ENCODE assay signal across 19 cellular contexts in genomic region chr2:66550826-66551225, GRCh38.
A peak's percentile ranks its signal among the peaks of the same experiment; 100 is the strongest.
DNase-seq lines count a peak whose midpoint lies in the region; ATAC-seq, FAIRE-seq and TF ChIP-seq lines count a peak whose summit lies in the region.
"Had no signal": no experiment of that assay in that cellular context is flagged by ENCODE, and none has a peak within 500 bp of the region (broad histone marks: within the 10 kb centered on the region; RNA-seq: fewer than 3 reads in every experiment).

No MANE protein-coding gene starts in this region.

- WGBS in mammary epithelial cell (ENCODE audit: low coverage, missing lambda C conversion rate): 100% methylated on average over 1 of the region's 1 CpG
- 58% methylated on average over 1 of the region's 1 CpG for whole genome bisulfite sequencing in suprapubic skin

- H3K4me1 ChIP-seq in mammary epithelial cell (ENCODE audit: insufficient read depth, low read length): no peaks in the 10 kb centered on the region
- H3K4me1 ChIP-seq in foreskin keratinocyte: peaks cover 17% of the 10 kb centered on the region
- H3K4me1 ChIP-seq in suprapubic skin: peaks cover 25% of the 10 kb centered on the region
- H3K4me1 ChIP-seq: BLaER1 had no signal

- H3K4me3 Mint-ChIP-seq in MCF 10A (ENCODE audit: unreplicated experiment) (no peak overlapping the region), type B pancreatic cell (peak overlapping the region; percentile 51)
- H3K4me3 Mint-ChIP-seq: CD8-positive, alpha-beta memory T cell had no signal

- H3K36me3 ChIP-seq in mammary epithelial cell (ENCODE audit: insufficient read depth, low read length) (no peaks in the 10 kb centered on the region), suprapubic skin (no peaks in the 10 kb centered on the region)
- H3K36me3 ChIP-seq: BLaER1, HAP-1 had no signal

- TF ChIP-seq CTCF in mammary epithelial cell (conservative IDR thresholded peaks at IDR 0.05 in 1 of 2, IDR thresholded peaks at IDR 0.05 in 1 of 2; ENCODE audit: extremely low read depth in 1 of 2, insufficient read depth in 1 of 2, low read depth in 1 of 2, low read length in 2 of 2) (no peak), MCF 10A (IDR thresholded peaks at IDR 0.05; ENCODE audit: unreplicated experiment) (no peak), foreskin keratinocyte (conservative IDR thresholded peaks at IDR 0.05) (no peak), type B pancreatic cell (conservative IDR thresholded peaks at IDR 0.05) (no peak), suprapubic skin (IDR thresholded peaks at IDR 0.05) (no peak)

- POLR2A ChIA-PET in MCF 10A (lab: Yijun Ruan, JAX): interaction anchor here (0.7 kb wide), 1 partner anchor 1295 kb away, joined by 3 read pairs; no protein-coding TSS in a partner anchor

- no peak overlapping the region for H3K27ac ChIP-seq in mammary epithelial cell (ENCODE audit: insufficient read depth, low read depth, low read length)
- no peak overlapping the region for H3K27ac ChIP-seq in foreskin keratinocyte
- no peak overlapping the region for H3K27ac ChIP-seq in suprapubic skin
- H3K27ac ChIP-seq: 22Rv1, BLaER1 had no signal

- no peak overlapping the region for H3K4me2 ChIP-seq in mammary epithelial cell (ENCODE audit: insufficient read depth, low read depth, low read length)
- H3K4me2 ChIP-seq: BLaER1 had no signal

- CTCF ChIA-PET in mammary epithelial cell (lab: Charles Lee; ENCODE audit: low non-redundant PET) (no interaction called here), MCF 10A (lab: Yijun Ruan, JAX) (interaction anchor here (0.7 kb wide), 1 partner anchor 825 kb away, joined by 3 read pairs; no protein-coding TSS in a partner anchor)

- intact Hi-C loops in mammary epithelial cell (cut with micrococcal nuclease) (no loop called here), MCF 10A (cut with micrococcal nuclease) (no loop called here)

- in situ Hi-C loops in mammary epithelial cell (cut with MboI; ENCODE audit: low sequenced_read_pairs in 2 of 2): no loop called here

- H4K20me1 ChIP-seq in mammary epithelial cell (ENCODE audit: insufficient read depth, low read length): no peaks in the 10 kb centered on the region
- H4K20me1 ChIP-seq: BLaER1 had no signal

- peak; percentile 66 for ATAC-seq in foreskin keratinocyte

- H3K79me2 ChIP-seq in mammary epithelial cell (ENCODE audit: insufficient read depth, low read length): no peaks in the 10 kb centered on the region

- peak; percentile 55 for FAIRE-seq in endometrium (lab: Jason Lieb, UNC)
- FAIRE-seq: GM12892, GM19239, H1 had no signal

- H3K9ac ChIP-seq in mammary epithelial cell (ENCODE audit: insufficient read depth, low read length): no peak overlapping the region
- H3K9ac ChIP-seq: BLaER1 had no signal

- H3K4me3 ChIP-seq in mammary epithelial cell (replicated peaks in 1 of 3; ENCODE audit: insufficient read depth in 1 of 3, low read depth in 2 of 3, low read length in 3 of 3): no peak overlapping the region
- H3K4me3 ChIP-seq in suprapubic skin: no peak overlapping the region
- H3K4me3 ChIP-seq: BLaER1, HAP-1 had no signal

- H2AFZ ChIP-seq in mammary epithelial cell (ENCODE audit: low read depth, low read length): no peak overlapping the region

- H3K27ac Mint-ChIP-seq in MCF 10A (ENCODE audit: low read depth, unreplicated experiment) (no peak overlapping the region), type B pancreatic cell (no peak overlapping the region)
- H3K27ac Mint-ChIP-seq: CD8-positive, alpha-beta memory T cell had no signal

- peaks cover 26% of the 10 kb centered on the region for H3K4me1 Mint-ChIP-seq in MCF 10A (ENCODE audit: insufficient read depth, unreplicated experiment)
- peaks cover 56% of the 10 kb centered on the region for H3K4me1 Mint-ChIP-seq in type B pancreatic cell (ENCODE audit: unreplicated experiment)
- H3K4me1 Mint-ChIP-seq: CD8-positive, alpha-beta memory T cell had no signal

- H3K9me3 Mint-ChIP-seq in MCF 10A (ENCODE audit: unreplicated experiment) (no peaks in the 10 kb centered on the region), type B pancreatic cell (no peaks in the 10 kb centered on the region)

- H3K27me3 Mint-ChIP-seq in MCF 10A (ENCODE audit: insufficient read depth, unreplicated experiment): no peaks in the 10 kb centered on the region
- no peaks in the 10 kb centered on the region for H3K27me3 Mint-ChIP-seq in type B pancreatic cell

- no peak for TF ChIP-seq POLR2A in suprapubic skin (IDR thresholded peaks at IDR 0.05)

- no peak for TF ChIP-seq EP300 in suprapubic skin (IDR thresholded peaks at IDR 0.05)

- H3K36me3 Mint-ChIP-seq in MCF 10A (ENCODE audit: insufficient read depth, unreplicated experiment) (peaks cover 24% of the 10 kb centered on the region), type B pancreatic cell (peaks cover 34% of the 10 kb centered on the region)
- H3K36me3 Mint-ChIP-seq: CD8-positive, alpha-beta memory T cell had no signal

- H3K9me3 ChIP-seq in mammary epithelial cell (replicated peaks; ENCODE audit: insufficient read depth, low read length) (no peaks in the 10 kb centered on the region), suprapubic skin (no peaks in the 10 kb centered on the region)
- H3K9me3 ChIP-seq: BLaER1, Caco-2, HAP-1 had no signal

- DNase-seq in mammary epithelial cell (peak; percentile 16), MCF 10A (ENCODE audit: unreplicated experiment) (no peak), foreskin keratinocyte (peak; percentile 41 to 69), type B pancreatic cell (ENCODE audit: extremely low spot score, unreplicated experiment) (no peak), suprapubic skin (ENCODE audit: low spot score in 2 of 2) (no peak)
- no peak for DNase-seq in stimulated activated naive CD4-positive, alpha-beta T cell (lab: John Stamatoyannopoulos, UW)
- DNase-seq in effector CD8-positive, alpha-beta T cell (lab: John Stamatoyannopoulos, UW): no peak
- DNase-seq: AML-193; Caco-2; CD8-positive, alpha-beta memory T cell; DND-41; GDM1 had no signal

- no peaks in the 10 kb centered on the region for H3K27me3 ChIP-seq in mammary epithelial cell (ENCODE audit: insufficient read depth, low read length)
- no peaks in the 10 kb centered on the region for H3K27me3 ChIP-seq in foreskin keratinocyte
- H3K27me3 ChIP-seq in suprapubic skin: no peaks in the 10 kb centered on the region
- H3K27me3 ChIP-seq: BLaER1 had no signal

- dilution Hi-C loops in mammary epithelial cell (cut with HindIII; ENCODE audit: low sequenced_read_pairs): no loop called here

- no TSS peak for BruUV-seq in mammary epithelial cell (replicated peaks; lab: Mats Ljungman, UMichigan)
- no TSS peak for BruUV-seq in MCF 10A (replicated peaks; lab: Mats Ljungman, UMichigan)

Comparison
In these comparisons a context has a peak if more than half of its experiments do, and no peak if none do; other contexts are left out.
1. DNase-seq: peak in mammary epithelial cell (single experiment) and foreskin keratinocyte (2 of 2); none in MCF 10A (single experiment), type B pancreatic cell (single experiment), suprapubic skin (0 of 2), stimulated activated naive CD4-positive, alpha-beta T cell (0 of 6) and effector CD8-positive, alpha-beta T cell (single experiment).